In the genomic region with DNA sequence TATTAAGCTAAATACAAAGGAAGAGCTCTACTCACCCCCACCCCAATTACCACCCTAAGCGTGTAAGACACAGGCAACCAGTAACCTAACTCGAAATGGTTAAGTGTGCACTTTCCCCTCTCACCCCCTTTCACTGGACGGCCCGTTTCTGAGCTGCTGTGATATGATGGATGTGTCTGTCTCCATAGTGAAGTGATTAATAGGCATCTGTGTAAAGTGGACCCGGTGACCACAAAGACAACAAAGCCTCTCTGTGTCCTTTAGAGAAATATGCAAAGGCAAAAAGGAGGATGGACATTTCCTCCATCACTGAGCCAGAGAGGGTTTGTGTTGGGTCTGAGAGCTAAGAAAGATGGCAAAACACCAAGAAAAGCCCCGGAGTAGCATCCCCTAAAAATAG, we compare ENCODE assay signal across 12 cellular contexts.
A peak's percentile ranks its signal among the peaks of the same experiment; 100 is the strongest.
DNase-seq lines count a peak whose midpoint lies in the region; ATAC-seq, FAIRE-seq and TF ChIP-seq lines count a peak whose summit lies in the region.
"Had no signal": no experiment of that assay in that cellular context is flagged by ENCODE, and none has a peak within 500 bp of the region (broad histone marks: within the 10 kb centered on the region; RNA-seq: fewer than 3 reads in every experiment).

No MANE protein-coding gene starts in this region.

- H3K4me3 ChIP-seq in HepG2 (replicated peaks in 1 of 3; ENCODE audit: insufficient read depth in 1 of 3, low read depth in 2 of 3, low read length in 3 of 3) (no peak overlapping the region), right lobe of liver (no peak overlapping the region)

- H3K79me2 ChIP-seq in HepG2 (ENCODE audit: insufficient read depth, low read length) = no peaks in the 10 kb centered on the region

- no peak overlapping the region for H3K27ac ChIP-seq in HepG2 (ENCODE audit: extremely low read length, insufficient read depth, low read length)
- no peak overlapping the region for H3K27ac ChIP-seq in right lobe of liver
- peak overlapping the region; percentile 1 for H3K27ac ChIP-seq in layer of hippocampus (ENCODE audit: low read depth, low read length)

- in situ Hi-C loops in HepG2 (cut with HindIII; ENCODE audit: extremely low pct_ligation_motif_present, low pct_unique_long_range_greater_than_20kb) = no loop called here
- in situ Hi-C loops in SK-MEL-5 (cut with HindIII; ENCODE audit: low pct_unique_long_range_greater_than_20kb, low sequenced_read_pairs) = no loop called here

- no peak overlapping the region for H3K4me2 ChIP-seq in HepG2 (ENCODE audit: low read depth, low read length)

- TF ChIP-seq EP300 in HepG2 (IDR thresholded peaks at IDR 0.05; ENCODE audit: low read depth in 2 of 2, low read length in 2 of 2) (no peak), HepG2 (CRISPR knock-in tag; IDR thresholded peaks at IDR 0.05; ENCODE audit: borderline replicate concordance) (no peak)

- H2AFZ ChIP-seq in HepG2 (ENCODE audit: low read length) = no peak overlapping the region

- H4K20me1 ChIP-seq in HepG2 (ENCODE audit: insufficient read depth, low read length) = no peaks in the 10 kb centered on the region

- intact Hi-C loops in HepG2 (cut with micrococcal nuclease; ENCODE audit: unreplicated experiment) (no loop called here), right lobe of liver (cut with DNase I) (no loop called here)

- TF ChIP-seq POLR2A in HepG2 (IDR thresholded peaks at IDR 0.05; ENCODE audit: insufficient read depth in 1 of 2, low read depth in 2 of 2, low read length in 2 of 2) (no peak), right lobe of liver (IDR thresholded peaks at IDR 0.05) (no peak)

- H3K4me1 ChIP-seq in HepG2 (ENCODE audit: insufficient read depth, low read length) (peaks cover 53% of the 10 kb centered on the region), right lobe of liver (no peaks in the 10 kb centered on the region)

- no peak for TF ChIP-seq CTCF in HepG2 (CRISPR knock-in tag; IDR thresholded peaks at IDR 0.05)
- TF ChIP-seq CTCF in right lobe of liver (IDR thresholded peaks at IDR 0.05) = no peak
- no peak for TF ChIP-seq CTCF in GM10266 (IDR thresholded peaks at IDR 0.05; ENCODE audit: control insufficient read depth, insufficient read depth, low read depth, missing control alignments)

- peak; percentile 61 for DNase-seq in HepG2 (ENCODE audit: low spot score)
- DNase-seq in right lobe of liver = no peak
- DNase-seq in SK-MEL-5 (ENCODE audit: low read depth, low spot score) = peak; percentile 69
- DNase-seq in activated T-cell treated with anti-CD3 and anti-CD28 coated beads, Interleukin-2, amount 50 U/mL, for 1 hour = no peak
- DNase-seq in DMS 273 treated with DMSO at 0.1 percent for 48 hours (lab: John Stamatoyannopoulos, UW) = no peak
- DNase-seq in GM10266 (ENCODE audit: extremely low spot score) = no peak
- DNase-seq: NCI-H2029 treated with DMSO at 0.1 percent for 48 hours had no signal

- no TSS peak for BruUV-seq in HepG2 (replicated peaks; lab: Mats Ljungman, UMichigan)

- H3K27me3 ChIP-seq in HepG2 (ENCODE audit: control insufficient read depth in 1 of 2, insufficient read depth in 2 of 2, low read length in 2 of 2) (no peaks in the 10 kb centered on the region), right lobe of liver (no peaks in the 10 kb centered on the region), layer of hippocampus (ENCODE audit: control insufficient read depth, insufficient read depth, low read length) (no peaks in the 10 kb centered on the region)

- CTCF ChIA-PET in HepG2 (lab: Yijun Ruan, JAX; ENCODE audit: low intra/inter-chr PET ratio, low total read pairs) = no interaction called here

- FAIRE-seq in HepG2 (lab: Jason Lieb, UNC) = no peak
- FAIRE-seq: bronchial epithelial cell had no signal

- no peak overlapping the region for H3K9ac ChIP-seq in HepG2 (ENCODE audit: insufficient read depth, low read depth, low read length)

- ATAC-seq in HepG2 (peak; percentile 85), right lobe of liver (no peak), HG02571 (IDR thresholded peaks at IDR 0.05; ENCODE audit: unreplicated experiment) (no peak)
- ATAC-seq: naive thymus-derived CD8-positive, alpha-beta T cell; T-cell had no signal

- 48% methylated on average over 6 of the region's 6 CpGs for WGBS in HepG2 (ENCODE audit: low lambda C conversion rate)
- WGBS in right lobe of liver (ENCODE audit: insufficient coverage, low coverage, low lambda C conversion rate, missing lambda C conversion rate) = 66% methylated on average over 6 of the region's 6 CpGs

- H3K36me3 ChIP-seq in HepG2 (replicated peaks in 1 of 2; ENCODE audit: control insufficient read depth in 1 of 2, insufficient read depth in 2 of 2, low read length in 2 of 2) = no peaks in the 10 kb centered on the region; a peak in 1 of 5 replicates
- no peaks in the 10 kb centered on the region for H3K36me3 ChIP-seq in right lobe of liver

- H3K9me3 ChIP-seq in HepG2 (ENCODE audit: low read length) (no peaks in the 10 kb centered on the region), right lobe of liver (no peaks in the 10 kb centered on the region)

- TF ChIP-seq RAD21 in HepG2 (CRISPR knock-in tag; IDR thresholded peaks at IDR 0.05) = no peak

- POLR2A ChIA-PET in HepG2 (lab: Yijun Ruan, JAX) = no interaction called here

TF ChIP-seq in HepG2, 621 proteins besides CTCF, POLR2A, EP300 and RAD21:
- TF ChIP-seq GFI1 (CRISPR knock-in tag; IDR thresholded peaks at IDR 0.05; ENCODE audit: borderline replicate concordance) (0 out of 2 replicates have a peak, but pooled peaks have one; percentile 16), SOX13 (IDR thresholded peaks at IDR 0.05) (no peak), SOX13 (CRISPR knock-in tag; conservative IDR thresholded peaks at IDR 0.05 in 1 of 2, IDR thresholded peaks at IDR 0.05 in 1 of 2) (peak in 1 of 2 experiments; percentile 23; a peak in 1 of 4 replicates), NFYC (CRISPR knock-in tag; IDR thresholded peaks at IDR 0.05) (no peak), SAFB2 (CRISPR knock-in tag; IDR thresholded peaks at IDR 0.05; ENCODE audit: borderline replicate concordance, low read depth) (no peak), PBX2 (CRISPR knock-in tag; IDR thresholded peaks at IDR 0.05) (no peak), TCF7L2 (IDR thresholded peaks at IDR 0.05; ENCODE audit: low read depth, low read length) (no peak), ZNF496 (CRISPR knock-in tag; IDR thresholded peaks at IDR 0.05; ENCODE audit: insufficient replicate concordance) (no peak), ZNF660 (CRISPR knock-in tag; IDR thresholded peaks at IDR 0.05; ENCODE audit: borderline replicate concordance, low read depth) (no peak), CREB1 (IDR thresholded peaks at IDR 0.05) (no peak), CREB1 (CRISPR knock-in tag; IDR thresholded peaks at IDR 0.05) (no peak), DPF2 (CRISPR knock-in tag; IDR thresholded peaks at IDR 0.05; ENCODE audit: borderline replicate concordance, low read depth) (no peak), ZNF652 (CRISPR knock-in tag; IDR thresholded peaks at IDR 0.05; ENCODE audit: borderline replicate concordance, low read depth) (0 out of 2 replicates have a peak, but pooled peaks have one; percentile 41), SMYD3 (CRISPR knock-in tag; IDR thresholded peaks at IDR 0.05) (no peak), DNMT3B (CRISPR knock-in tag; conservative IDR thresholded peaks at IDR 0.05) (no peak), ZSCAN12 (CRISPR knock-in tag; IDR thresholded peaks at IDR 0.05) (no peak), HOXA3 (CRISPR knock-in tag; IDR thresholded peaks at IDR 0.05) (no peak), BORCS8-MEF2B (CRISPR knock-in tag; IDR thresholded peaks at IDR 0.05) (no peak), HOXD1 (CRISPR knock-in tag; IDR thresholded peaks at IDR 0.05) (peak; percentile 55; the same call in 1 of the 2 replicates)
- TF ChIP-seq, protein P1, sequence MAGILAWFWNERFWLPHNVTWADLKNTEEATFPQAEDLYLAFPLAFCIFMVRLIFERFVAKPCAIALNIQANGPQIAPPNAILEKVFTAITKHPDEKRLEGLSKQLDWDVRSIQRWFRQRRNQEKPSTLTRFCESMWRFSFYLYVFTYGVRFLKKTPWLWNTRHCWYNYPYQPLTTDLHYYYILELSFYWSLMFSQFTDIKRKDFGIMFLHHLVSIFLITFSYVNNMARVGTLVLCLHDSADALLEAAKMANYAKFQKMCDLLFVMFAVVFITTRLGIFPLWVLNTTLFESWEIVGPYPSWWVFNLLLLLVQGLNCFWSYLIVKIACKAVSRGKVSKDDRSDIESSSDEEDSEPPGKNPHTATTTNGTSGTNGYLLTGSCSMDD (CRISPR knock-in tag; IDR thresholded peaks at IDR 0.05) = no peak
TF ChIP-seq in HepG2: peak in this region for 4.

Comparison
In these comparisons a context has a peak if more than half of its experiments do, and no peak if none do; other contexts are left out.
1. DNase-seq: peak in HepG2 (single experiment) and SK-MEL-5 (single experiment); none in right lobe of liver (0 of 3), activated T-cell treated with anti-CD3 and anti-CD28 coated beads, Interleukin-2, amount 50 U/mL, for 1 hour (single experiment), DMS 273 treated with DMSO at 0.1 percent for 48 hours (single experiment) and GM10266 (single experiment).